ENCODE assay signal across 1 cellular context in the genomic region with DNA sequence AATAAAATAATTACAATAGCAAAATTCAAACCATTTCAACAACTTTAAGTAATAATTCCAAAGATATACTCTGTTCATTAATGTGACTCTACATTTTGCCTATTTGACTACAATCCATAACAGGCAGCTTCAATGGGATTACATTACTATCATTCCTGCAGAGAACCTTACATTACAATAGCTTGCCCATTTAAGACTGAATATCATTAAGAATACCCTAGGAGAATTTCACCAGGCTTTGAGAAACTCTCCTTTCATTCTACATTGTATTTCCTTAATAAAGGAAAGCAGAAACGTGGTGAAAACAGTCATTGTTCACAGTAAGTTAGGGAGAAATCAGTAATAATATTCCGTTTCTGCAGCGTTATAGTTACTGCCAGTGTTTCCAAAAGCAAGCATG.
TF ChIP-seq lines count a peak whose summit lies in the region.

No MANE protein-coding gene starts in this region.

TF ChIP-seq in WTC11, 78 proteins besides CTCF, POLR2A, EP300 and RAD21 (continued from another document):
- TF ChIP-seq, protein P1, sequence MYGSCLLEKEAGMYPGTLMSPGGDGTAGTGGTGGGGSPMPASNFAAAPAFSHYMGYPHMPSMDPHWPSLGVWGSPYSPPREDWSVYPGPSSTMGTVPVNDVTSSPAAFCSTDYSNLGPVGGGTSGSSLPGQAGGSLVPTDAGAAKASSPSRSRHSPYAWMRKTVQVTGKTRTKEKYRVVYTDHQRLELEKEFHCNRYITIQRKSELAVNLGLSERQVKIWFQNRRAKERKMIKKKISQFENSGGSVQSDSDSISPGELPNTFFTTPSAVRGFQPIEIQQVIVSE (CRISPR knock-in tag; IDR thresholded peaks at IDR 0.05; ENCODE audit: borderline replicate concordance), result no peak
- TF ChIP-seq ZNF232 (CRISPR knock-in tag; IDR thresholded peaks at IDR 0.05), result no peak
- no peak for TF ChIP-seq FOXK1 (CRISPR knock-in tag; IDR thresholded peaks at IDR 0.05)
- no peak for TF ChIP-seq SMAD3 (CRISPR knock-in tag; IDR thresholded peaks at IDR 0.05; ENCODE audit: borderline replicate concordance)
- no peak for TF ChIP-seq TCF7 (CRISPR knock-in tag; IDR thresholded peaks at IDR 0.05; ENCODE audit: low read depth)
- TF ChIP-seq NR1H2 (CRISPR knock-in tag; IDR thresholded peaks at IDR 0.05), result no peak
- TF ChIP-seq, protein P2, sequence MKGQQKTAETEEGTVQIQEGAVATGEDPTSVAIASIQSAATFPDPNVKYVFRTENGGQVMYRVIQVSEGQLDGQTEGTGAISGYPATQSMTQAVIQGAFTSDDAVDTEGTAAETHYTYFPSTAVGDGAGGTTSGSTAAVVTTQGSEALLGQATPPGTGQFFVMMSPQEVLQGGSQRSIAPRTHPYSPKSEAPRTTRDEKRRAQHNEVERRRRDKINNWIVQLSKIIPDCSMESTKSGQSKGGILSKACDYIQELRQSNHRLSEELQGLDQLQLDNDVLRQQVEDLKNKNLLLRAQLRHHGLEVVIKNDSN (CRISPR knock-in tag; IDR thresholded peaks at IDR 0.05), result no peak
- TF ChIP-seq, protein P3, sequence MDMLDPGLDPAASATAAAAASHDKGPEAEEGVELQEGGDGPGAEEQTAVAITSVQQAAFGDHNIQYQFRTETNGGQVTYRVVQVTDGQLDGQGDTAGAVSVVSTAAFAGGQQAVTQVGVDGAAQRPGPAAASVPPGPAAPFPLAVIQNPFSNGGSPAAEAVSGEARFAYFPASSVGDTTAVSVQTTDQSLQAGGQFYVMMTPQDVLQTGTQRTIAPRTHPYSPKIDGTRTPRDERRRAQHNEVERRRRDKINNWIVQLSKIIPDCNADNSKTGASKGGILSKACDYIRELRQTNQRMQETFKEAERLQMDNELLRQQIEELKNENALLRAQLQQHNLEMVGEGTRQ (CRISPR knock-in tag; IDR thresholded peaks at IDR 0.05), result no peak
- TF ChIP-seq, protein P4, sequence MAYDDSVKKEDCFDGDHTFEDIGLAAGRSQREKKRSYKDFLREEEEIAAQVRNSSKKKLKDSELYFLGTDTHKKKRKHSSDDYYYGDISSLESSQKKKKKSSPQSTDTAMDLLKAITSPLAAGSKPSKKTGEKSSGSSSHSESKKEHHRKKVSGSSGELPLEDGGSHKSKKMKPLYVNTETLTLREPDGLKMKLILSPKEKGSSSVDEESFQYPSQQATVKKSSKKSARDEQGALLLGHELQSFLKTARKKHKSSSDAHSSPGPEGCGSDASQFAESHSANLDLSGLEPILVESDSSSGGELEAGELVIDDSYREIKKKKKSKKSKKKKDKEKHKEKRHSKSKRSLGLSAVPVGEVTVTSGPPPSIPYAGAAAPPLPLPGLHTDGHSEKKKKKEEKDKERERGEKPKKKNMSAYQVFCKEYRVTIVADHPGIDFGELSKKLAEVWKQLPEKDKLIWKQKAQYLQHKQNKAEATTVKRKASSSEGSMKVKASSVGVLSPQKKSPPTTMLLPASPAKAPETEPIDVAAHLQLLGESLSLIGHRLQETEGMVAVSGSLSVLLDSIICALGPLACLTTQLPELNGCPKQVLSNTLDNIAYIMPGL (CRISPR knock-in tag; IDR thresholded peaks at IDR 0.05), result no peak
- TF ChIP-seq, protein P5, sequence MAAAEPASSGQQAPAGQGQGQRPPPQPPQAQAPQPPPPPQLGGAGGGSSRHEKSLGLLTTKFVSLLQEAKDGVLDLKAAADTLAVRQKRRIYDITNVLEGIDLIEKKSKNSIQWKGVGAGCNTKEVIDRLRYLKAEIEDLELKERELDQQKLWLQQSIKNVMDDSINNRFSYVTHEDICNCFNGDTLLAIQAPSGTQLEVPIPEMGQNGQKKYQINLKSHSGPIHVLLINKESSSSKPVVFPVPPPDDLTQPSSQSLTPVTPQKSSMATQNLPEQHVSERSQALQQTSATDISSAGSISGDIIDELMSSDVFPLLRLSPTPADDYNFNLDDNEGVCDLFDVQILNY (CRISPR knock-in tag; IDR thresholded peaks at IDR 0.05), result no peak
